1 cellular context compared by ENCODE assay signal in the genomic region with DNA sequence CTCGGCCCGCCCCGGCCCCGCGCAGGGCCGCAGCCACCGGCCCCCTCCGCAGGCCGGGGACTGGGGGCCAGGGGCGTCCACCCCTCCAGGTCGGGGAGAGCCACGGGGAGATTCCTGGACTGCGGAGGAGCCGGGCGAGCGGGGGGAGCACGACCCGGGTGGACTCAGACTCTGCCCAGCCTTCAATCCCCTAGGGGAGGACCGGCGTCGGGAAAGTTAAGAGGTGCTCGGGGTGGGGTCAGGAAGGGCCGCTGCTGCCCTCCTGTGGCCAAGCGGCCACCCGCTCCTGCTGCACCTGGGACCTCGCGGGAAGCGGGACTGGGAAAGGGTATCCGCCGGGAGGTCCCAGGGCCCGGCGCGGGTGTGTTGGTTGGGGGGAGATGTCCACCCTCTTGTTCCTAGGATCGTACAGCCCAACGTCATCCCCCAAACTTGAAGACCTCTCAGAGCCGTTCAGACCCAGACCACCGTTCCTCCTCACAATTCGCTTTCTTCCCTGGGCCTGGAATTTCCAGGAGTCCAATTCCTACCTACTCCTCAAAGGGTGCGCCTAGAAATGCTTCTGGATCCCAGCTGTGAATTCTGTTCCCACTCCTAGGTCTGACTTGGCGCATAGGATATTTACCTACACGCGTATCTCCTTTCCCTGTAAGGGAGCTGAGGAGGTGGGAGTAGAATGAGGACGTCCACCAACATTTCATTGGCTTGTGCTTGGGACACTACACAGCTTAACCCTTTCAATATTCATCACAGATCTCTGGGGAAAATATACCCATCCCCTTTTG.
A peak's percentile ranks its signal among the peaks of the same experiment; 100 is the strongest.
TF ChIP-seq lines count a peak whose summit lies in the region.

No MANE protein-coding gene starts in this region.

TF ChIP-seq in HepG2, 621 proteins besides CTCF, POLR2A, EP300 and RAD21 (continued from another document and continues in another):
- TF ChIP-seq, protein P1, sequence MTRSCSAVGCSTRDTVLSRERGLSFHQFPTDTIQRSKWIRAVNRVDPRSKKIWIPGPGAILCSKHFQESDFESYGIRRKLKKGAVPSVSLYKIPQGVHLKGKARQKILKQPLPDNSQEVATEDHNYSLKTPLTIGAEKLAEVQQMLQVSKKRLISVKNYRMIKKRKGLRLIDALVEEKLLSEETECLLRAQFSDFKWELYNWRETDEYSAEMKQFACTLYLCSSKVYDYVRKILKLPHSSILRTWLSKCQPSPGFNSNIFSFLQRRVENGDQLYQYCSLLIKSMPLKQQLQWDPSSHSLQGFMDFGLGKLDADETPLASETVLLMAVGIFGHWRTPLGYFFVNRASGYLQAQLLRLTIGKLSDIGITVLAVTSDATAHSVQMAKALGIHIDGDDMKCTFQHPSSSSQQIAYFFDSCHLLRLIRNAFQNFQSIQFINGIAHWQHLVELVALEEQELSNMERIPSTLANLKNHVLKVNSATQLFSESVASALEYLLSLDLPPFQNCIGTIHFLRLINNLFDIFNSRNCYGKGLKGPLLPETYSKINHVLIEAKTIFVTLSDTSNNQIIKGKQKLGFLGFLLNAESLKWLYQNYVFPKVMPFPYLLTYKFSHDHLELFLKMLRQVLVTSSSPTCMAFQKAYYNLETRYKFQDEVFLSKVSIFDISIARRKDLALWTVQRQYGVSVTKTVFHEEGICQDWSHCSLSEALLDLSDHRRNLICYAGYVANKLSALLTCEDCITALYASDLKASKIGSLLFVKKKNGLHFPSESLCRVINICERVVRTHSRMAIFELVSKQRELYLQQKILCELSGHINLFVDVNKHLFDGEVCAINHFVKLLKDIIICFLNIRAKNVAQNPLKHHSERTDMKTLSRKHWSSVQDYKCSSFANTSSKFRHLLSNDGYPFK (CRISPR knock-in tag; IDR thresholded peaks at IDR 0.05; ENCODE audit: borderline replicate concordance), result peak; percentile 27; the same call in 1 of the 2 replicates
- TF ChIP-seq GATAD1 (CRISPR knock-in tag; IDR thresholded peaks at IDR 0.05), result peak; percentile 71; the same call in 1 of the 2 replicates
- TF ChIP-seq SP4 (CRISPR knock-in tag; IDR thresholded peaks at IDR 0.05), result peak; percentile 39; the same call in 1 of the 2 replicates
- TF ChIP-seq TBX3 (IDR thresholded peaks at IDR 0.05; ENCODE audit: borderline replicate concordance), result no peak
- peak; percentile 64; the same call in 1 of the 2 replicates for TF ChIP-seq FOXJ3 (CRISPR knock-in tag; IDR thresholded peaks at IDR 0.05; ENCODE audit: borderline replicate concordance)
- peak; percentile 60 for TF ChIP-seq BCL6 (CRISPR knock-in tag; IDR thresholded peaks at IDR 0.05)
- TF ChIP-seq XRCC5 (optimal IDR thresholded peaks at IDR 0.05; ENCODE audit: low read length), result peak; percentile 42
- TF ChIP-seq ZNF367 (CRISPR knock-in tag; IDR thresholded peaks at IDR 0.05; ENCODE audit: borderline replicate concordance), result no peak
- TF ChIP-seq ZNF205 (CRISPR knock-in tag; IDR thresholded peaks at IDR 0.05), result 0 out of 2 replicates have a peak, but pooled peaks have one; percentile 51
- TF ChIP-seq, protein P2, sequence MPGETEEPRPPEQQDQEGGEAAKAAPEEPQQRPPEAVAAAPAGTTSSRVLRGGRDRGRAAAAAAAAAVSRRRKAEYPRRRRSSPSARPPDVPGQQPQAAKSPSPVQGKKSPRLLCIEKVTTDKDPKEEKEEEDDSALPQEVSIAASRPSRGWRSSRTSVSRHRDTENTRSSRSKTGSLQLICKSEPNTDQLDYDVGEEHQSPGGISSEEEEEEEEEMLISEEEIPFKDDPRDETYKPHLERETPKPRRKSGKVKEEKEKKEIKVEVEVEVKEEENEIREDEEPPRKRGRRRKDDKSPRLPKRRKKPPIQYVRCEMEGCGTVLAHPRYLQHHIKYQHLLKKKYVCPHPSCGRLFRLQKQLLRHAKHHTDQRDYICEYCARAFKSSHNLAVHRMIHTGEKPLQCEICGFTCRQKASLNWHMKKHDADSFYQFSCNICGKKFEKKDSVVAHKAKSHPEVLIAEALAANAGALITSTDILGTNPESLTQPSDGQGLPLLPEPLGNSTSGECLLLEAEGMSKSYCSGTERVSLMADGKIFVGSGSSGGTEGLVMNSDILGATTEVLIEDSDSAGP (CRISPR knock-in tag; IDR thresholded peaks at IDR 0.05; ENCODE audit: borderline replicate concordance), result peak; percentile 76; the same call in 1 of the 2 replicates
- TF ChIP-seq PPARG (CRISPR knock-in tag; conservative IDR thresholded peaks at IDR 0.05), result no peak
- TF ChIP-seq SRY (CRISPR knock-in tag; IDR thresholded peaks at IDR 0.05), result 0 out of 2 replicates have a peak, but pooled peaks have one; percentile 17
- no peak for TF ChIP-seq ZNF841 (CRISPR knock-in tag; IDR thresholded peaks at IDR 0.05; ENCODE audit: borderline replicate concordance)
- no peak for TF ChIP-seq MIER2 (CRISPR knock-in tag; IDR thresholded peaks at IDR 0.05)
- TF ChIP-seq SRSF1 (optimal IDR thresholded peaks at IDR 0.05; ENCODE audit: low read depth, low read length), result no peak
- no peak for TF ChIP-seq HIVEP1 (CRISPR knock-in tag; IDR thresholded peaks at IDR 0.05)
- peak; percentile 62; the same call in 1 of the 2 replicates for TF ChIP-seq REPIN1 (CRISPR knock-in tag; IDR thresholded peaks at IDR 0.05; ENCODE audit: borderline replicate concordance, low read depth)
- no peak for TF ChIP-seq ZNF34 (CRISPR knock-in tag; IDR thresholded peaks at IDR 0.05; ENCODE audit: borderline replicate concordance)
- 0 out of 2 replicates have a peak, but pooled peaks have one; percentile 24 for TF ChIP-seq HNF4G (IDR thresholded peaks at IDR 0.05; ENCODE audit: borderline replicate concordance, low read depth, low read length)
- TF ChIP-seq HNF4G (CRISPR knock-in tag; IDR thresholded peaks at IDR 0.05; ENCODE audit: borderline replicate concordance, low read depth), result no peak
- peak; percentile 49; the same call in 1 of the 2 replicates for TF ChIP-seq KAT8 (CRISPR knock-in tag; IDR thresholded peaks at IDR 0.05)
- no peak for TF ChIP-seq ZNF234 (CRISPR knock-in tag; conservative IDR thresholded peaks at IDR 0.05)
- TF ChIP-seq, protein P3, sequence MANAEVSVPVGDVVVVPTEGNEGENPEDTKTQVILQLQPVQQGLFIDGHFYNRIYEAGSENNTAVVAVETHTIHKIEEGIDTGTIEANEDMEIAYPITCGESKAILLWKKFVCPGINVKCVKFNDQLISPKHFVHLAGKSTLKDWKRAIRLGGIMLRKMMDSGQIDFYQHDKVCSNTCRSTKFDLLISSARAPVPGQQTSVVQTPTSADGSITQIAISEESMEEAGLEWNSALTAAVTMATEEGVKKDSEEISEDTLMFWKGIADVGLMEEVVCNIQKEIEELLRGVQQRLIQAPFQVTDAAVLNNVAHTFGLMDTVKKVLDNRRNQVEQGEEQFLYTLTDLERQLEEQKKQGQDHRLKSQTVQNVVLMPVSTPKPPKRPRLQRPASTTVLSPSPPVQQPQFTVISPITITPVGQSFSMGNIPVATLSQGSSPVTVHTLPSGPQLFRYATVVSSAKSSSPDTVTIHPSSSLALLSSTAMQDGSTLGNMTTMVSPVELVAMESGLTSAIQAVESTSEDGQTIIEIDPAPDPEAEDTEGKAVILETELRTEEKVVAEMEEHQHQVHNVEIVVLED (CRISPR knock-in tag; IDR thresholded peaks at IDR 0.05; ENCODE audit: borderline replicate concordance), result no peak; the same call in 1 of the 2 replicates
- TF ChIP-seq ZNF333 (CRISPR knock-in tag; IDR thresholded peaks at IDR 0.05; ENCODE audit: borderline replicate concordance), result no peak
- no peak for TF ChIP-seq YEATS2 (CRISPR knock-in tag; IDR thresholded peaks at IDR 0.05; ENCODE audit: borderline replicate concordance)
- TF ChIP-seq, protein P4, sequence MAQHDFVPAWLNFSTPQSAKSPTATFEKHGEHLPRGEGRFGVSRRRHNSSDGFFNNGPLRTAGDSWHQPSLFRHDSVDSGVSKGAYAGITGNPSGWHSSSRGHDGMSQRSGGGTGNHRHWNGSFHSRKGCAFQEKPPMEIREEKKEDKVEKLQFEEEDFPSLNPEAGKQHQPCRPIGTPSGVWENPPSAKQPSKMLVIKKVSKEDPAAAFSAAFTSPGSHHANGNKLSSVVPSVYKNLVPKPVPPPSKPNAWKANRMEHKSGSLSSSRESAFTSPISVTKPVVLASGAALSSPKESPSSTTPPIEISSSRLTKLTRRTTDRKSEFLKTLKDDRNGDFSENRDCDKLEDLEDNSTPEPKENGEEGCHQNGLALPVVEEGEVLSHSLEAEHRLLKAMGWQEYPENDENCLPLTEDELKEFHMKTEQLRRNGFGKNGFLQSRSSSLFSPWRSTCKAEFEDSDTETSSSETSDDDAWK (CRISPR knock-in tag; IDR thresholded peaks at IDR 0.05), result no peak
- no peak for TF ChIP-seq ZFP37 (CRISPR knock-in tag; IDR thresholded peaks at IDR 0.05; ENCODE audit: borderline replicate concordance)
- no peak for TF ChIP-seq ARNT2 (CRISPR knock-in tag; IDR thresholded peaks at IDR 0.05; ENCODE audit: low read depth)
- 0 out of 2 replicates have a peak, but pooled peaks have one; percentile 41 for TF ChIP-seq ZNF850 (CRISPR knock-in tag; conservative IDR thresholded peaks at IDR 0.05)
- no peak for TF ChIP-seq ZNF17 (CRISPR knock-in tag; IDR thresholded peaks at IDR 0.05)
- no peak for TF ChIP-seq HDAC2 (CRISPR knock-in tag; IDR thresholded peaks at IDR 0.05)
- TF ChIP-seq SAP130 (CRISPR knock-in tag; IDR thresholded peaks at IDR 0.05; ENCODE audit: low read depth), result peak; percentile 55
- no peak for TF ChIP-seq ZNF879 (CRISPR knock-in tag; IDR thresholded peaks at IDR 0.05)
- TF ChIP-seq ZNF446 (CRISPR knock-in tag; IDR thresholded peaks at IDR 0.05), result no peak
- TF ChIP-seq MEF2D (CRISPR knock-in tag; IDR thresholded peaks at IDR 0.05), result no peak
- no peak for TF ChIP-seq CCDC6 (CRISPR knock-in tag; IDR thresholded peaks at IDR 0.05)
- peak; percentile 33; the same call in 1 of the 2 replicates for TF ChIP-seq SMC3 (IDR thresholded peaks at IDR 0.05; ENCODE audit: low read length)
- TF ChIP-seq, protein P5, sequence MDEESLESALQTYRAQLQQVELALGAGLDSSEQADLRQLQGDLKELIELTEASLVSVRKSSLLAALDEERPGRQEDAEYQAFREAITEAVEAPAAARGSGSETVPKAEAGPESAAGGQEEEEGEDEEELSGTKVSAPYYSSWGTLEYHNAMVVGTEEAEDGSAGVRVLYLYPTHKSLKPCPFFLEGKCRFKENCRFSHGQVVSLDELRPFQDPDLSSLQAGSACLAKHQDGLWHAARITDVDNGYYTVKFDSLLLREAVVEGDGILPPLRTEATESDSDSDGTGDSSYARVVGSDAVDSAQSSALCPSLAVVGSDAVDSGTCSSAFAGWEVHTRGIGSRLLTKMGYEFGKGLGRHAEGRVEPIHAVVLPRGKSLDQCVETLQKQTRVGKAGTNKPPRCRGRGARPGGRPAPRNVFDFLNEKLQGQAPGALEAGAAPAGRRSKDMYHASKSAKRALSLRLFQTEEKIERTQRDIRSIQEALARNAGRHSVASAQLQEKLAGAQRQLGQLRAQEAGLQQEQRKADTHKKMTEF (CRISPR knock-in tag; IDR thresholded peaks at IDR 0.05), result no peak
- TF ChIP-seq, protein P6, sequence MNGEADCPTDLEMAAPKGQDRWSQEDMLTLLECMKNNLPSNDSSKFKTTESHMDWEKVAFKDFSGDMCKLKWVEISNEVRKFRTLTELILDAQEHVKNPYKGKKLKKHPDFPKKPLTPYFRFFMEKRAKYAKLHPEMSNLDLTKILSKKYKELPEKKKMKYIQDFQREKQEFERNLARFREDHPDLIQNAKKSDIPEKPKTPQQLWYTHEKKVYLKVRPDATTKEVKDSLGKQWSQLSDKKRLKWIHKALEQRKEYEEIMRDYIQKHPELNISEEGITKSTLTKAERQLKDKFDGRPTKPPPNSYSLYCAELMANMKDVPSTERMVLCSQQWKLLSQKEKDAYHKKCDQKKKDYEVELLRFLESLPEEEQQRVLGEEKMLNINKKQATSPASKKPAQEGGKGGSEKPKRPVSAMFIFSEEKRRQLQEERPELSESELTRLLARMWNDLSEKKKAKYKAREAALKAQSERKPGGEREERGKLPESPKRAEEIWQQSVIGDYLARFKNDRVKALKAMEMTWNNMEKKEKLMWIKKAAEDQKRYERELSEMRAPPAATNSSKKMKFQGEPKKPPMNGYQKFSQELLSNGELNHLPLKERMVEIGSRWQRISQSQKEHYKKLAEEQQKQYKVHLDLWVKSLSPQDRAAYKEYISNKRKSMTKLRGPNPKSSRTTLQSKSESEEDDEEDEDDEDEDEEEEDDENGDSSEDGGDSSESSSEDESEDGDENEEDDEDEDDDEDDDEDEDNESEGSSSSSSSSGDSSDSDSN (CRISPR knock-in tag; IDR thresholded peaks at IDR 0.05), result peak; percentile 79
- no peak for TF ChIP-seq ZSCAN21 (CRISPR knock-in tag; IDR thresholded peaks at IDR 0.05; ENCODE audit: borderline replicate concordance)
- no peak for TF ChIP-seq NBN (conservative IDR thresholded peaks at IDR 0.05)
- TF ChIP-seq NFRKB (IDR thresholded peaks at IDR 0.05), result no peak
- TF ChIP-seq, protein P7, sequence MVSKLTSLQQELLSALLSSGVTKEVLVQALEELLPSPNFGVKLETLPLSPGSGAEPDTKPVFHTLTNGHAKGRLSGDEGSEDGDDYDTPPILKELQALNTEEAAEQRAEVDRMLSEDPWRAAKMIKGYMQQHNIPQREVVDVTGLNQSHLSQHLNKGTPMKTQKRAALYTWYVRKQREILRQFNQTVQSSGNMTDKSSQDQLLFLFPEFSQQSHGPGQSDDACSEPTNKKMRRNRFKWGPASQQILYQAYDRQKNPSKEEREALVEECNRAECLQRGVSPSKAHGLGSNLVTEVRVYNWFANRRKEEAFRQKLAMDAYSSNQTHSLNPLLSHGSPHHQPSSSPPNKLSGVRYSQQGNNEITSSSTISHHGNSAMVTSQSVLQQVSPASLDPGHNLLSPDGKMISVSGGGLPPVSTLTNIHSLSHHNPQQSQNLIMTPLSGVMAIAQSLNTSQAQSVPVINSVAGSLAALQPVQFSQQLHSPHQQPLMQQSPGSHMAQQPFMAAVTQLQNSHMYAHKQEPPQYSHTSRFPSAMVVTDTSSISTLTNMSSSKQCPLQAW (CRISPR knock-in tag; IDR thresholded peaks at IDR 0.05), result peak; percentile 53; the same call in 1 of the 2 replicates
- no peak for TF ChIP-seq ZNF207 (IDR thresholded peaks at IDR 0.05; ENCODE audit: borderline replicate concordance)
- no peak for TF ChIP-seq ZKSCAN1 (IDR thresholded peaks at IDR 0.05; ENCODE audit: low read length)
- peak; percentile 8 for TF ChIP-seq TBL1XR1 (IDR thresholded peaks at IDR 0.05; ENCODE audit: borderline replicate concordance, low read length, partially characterized antibody)
- peak; percentile 61; the same call in 1 of the 2 replicates for TF ChIP-seq SMAD1 (CRISPR knock-in tag; IDR thresholded peaks at IDR 0.05; ENCODE audit: borderline replicate concordance, low read depth)
- TF ChIP-seq SNAI1 (CRISPR knock-in tag; IDR thresholded peaks at IDR 0.05; ENCODE audit: borderline replicate concordance), result no peak
- 0 out of 2 replicates have a peak, but pooled peaks have one; percentile 34 for TF ChIP-seq ZBTB38 (CRISPR knock-in tag; IDR thresholded peaks at IDR 0.05)
- 0 out of 2 replicates have a peak, but pooled peaks have one; percentile 61 for TF ChIP-seq ZNF180 (CRISPR knock-in tag; IDR thresholded peaks at IDR 0.05; ENCODE audit: borderline replicate concordance, low read depth)
- TF ChIP-seq SPEN (CRISPR knock-in tag; IDR thresholded peaks at IDR 0.05; ENCODE audit: low read depth), result peak; percentile 62
- peak; percentile 48; the same call in 1 of the 2 replicates for TF ChIP-seq POLR2AphosphoS5 (IDR thresholded peaks at IDR 0.05; ENCODE audit: low read depth, low read length)
- peak; percentile 59; the same call in 1 of the 2 replicates for TF ChIP-seq THAP11 (CRISPR knock-in tag; IDR thresholded peaks at IDR 0.05)
- 0 out of 2 replicates have a peak, but pooled peaks have one; percentile 12 for TF ChIP-seq ZNF772 (CRISPR knock-in tag; IDR thresholded peaks at IDR 0.05)
- TF ChIP-seq SMAD9 (CRISPR knock-in tag; IDR thresholded peaks at IDR 0.05), result no peak
- no peak for TF ChIP-seq CREM (IDR thresholded peaks at IDR 0.05)
- no peak for TF ChIP-seq CREM (CRISPR knock-in tag; IDR thresholded peaks at IDR 0.05)
- TF ChIP-seq BORCS8-MEF2B (CRISPR knock-in tag; IDR thresholded peaks at IDR 0.05), result no peak
- TF ChIP-seq PHF21A (CRISPR knock-in tag; IDR thresholded peaks at IDR 0.05), result peak; percentile 56; the same call in 1 of the 2 replicates
- TF ChIP-seq ZNF224 (CRISPR knock-in tag; IDR thresholded peaks at IDR 0.05), result no peak
